Comparison of ENCODE assay signal across 11 cellular contexts in genomic region chr9:136927343-136928261, GRCh38. TPM values are rescaled to one million over a fixed set of nuclear protein-coding genes. Genes with fewer than 3 reads are reported as not detected.
DNase-seq lines count a peak whose midpoint lies in the region; ATAC-seq and TF ChIP-seq lines count a peak whose summit lies in the region.
"Had no signal": no experiment of that assay in that cellular context is flagged by ENCODE, and none has a peak within 500 bp of the region (broad histone marks: within the 10 kb centered on the region; RNA-seq: fewer than 3 reads in every experiment).

No MANE protein-coding gene starts in this region.

- H3K18ac ChIP-seq in H9 (ENCODE audit: insufficient read length, low read depth, low read length), result no peak overlapping the region

- no CpG with 5 or more reads among the region's 23 CpGs for WGBS in H9 (ENCODE audit: extremely low coverage, insufficient read length, low lambda C conversion rate)

- H3K23ac ChIP-seq in H9 (ENCODE audit: insufficient read length, low read depth, low read length), result no peak overlapping the region

- no peak overlapping the region for H3K4me2 ChIP-seq in H9 (ENCODE audit: insufficient read depth, insufficient read length, low read length)

- no peak overlapping the region for H4K5ac ChIP-seq in H9 (ENCODE audit: insufficient read length, low read depth, low read length)

- H3K4me1 ChIP-seq in H9 (ENCODE audit: insufficient read depth, low read length), result no peaks in the 10 kb centered on the region

- H3K4ac ChIP-seq in H9 (ENCODE audit: low read depth, low read length), result no peak overlapping the region

- no peak overlapping the region for H3K56ac ChIP-seq in H9 (ENCODE audit: insufficient read length, low read depth, low read length)

- no peak overlapping the region for H3K27ac ChIP-seq in H9 (ENCODE audit: insufficient read length, low read depth, low read length)

- H3K27me3 Mint-ChIP-seq in H9 (ENCODE audit: low read depth), result no peaks in the 10 kb centered on the region
- H3K27me3 Mint-ChIP-seq in activated T-helper 17 cell treated with anti-CD3 and anti-CD28 coated beads, Interleukin-2, amount 50 U/mL, for 72 hours, result no peaks in the 10 kb centered on the region
- H3K27me3 Mint-ChIP-seq: IgD-negative memory B cell had no signal

- no peaks in the 10 kb centered on the region for H3K79me1 ChIP-seq in H9 (ENCODE audit: insufficient read depth, low read depth, low read length, poor library complexity, severe bottlenecking)

- H3K4me1 Mint-ChIP-seq in H9, result no peaks in the 10 kb centered on the region
- H3K4me1 Mint-ChIP-seq in activated T-helper 17 cell treated with anti-CD3 and anti-CD28 coated beads, Interleukin-2, amount 50 U/mL, for 72 hours, result peaks cover 12% of the 10 kb centered on the region

- no peak overlapping the region for H3K4me3 Mint-ChIP-seq in H9
- no peak overlapping the region for H3K4me3 Mint-ChIP-seq in activated T-helper 17 cell treated with anti-CD3 and anti-CD28 coated beads, Interleukin-2, amount 50 U/mL, for 72 hours

- no peak overlapping the region for H3T11ph ChIP-seq in H9 (ENCODE audit: low read length)

- no peaks in the 10 kb centered on the region for H3K9me3 Mint-ChIP-seq in H9
- H3K9me3 Mint-ChIP-seq in activated T-helper 17 cell treated with anti-CD3 and anti-CD28 coated beads, Interleukin-2, amount 50 U/mL, for 72 hours, result no peaks in the 10 kb centered on the region
- H3K9me3 Mint-ChIP-seq: IgD-negative memory B cell had no signal

- no peaks in the 10 kb centered on the region for H3K9me3 ChIP-seq in H9 (ENCODE audit: control insufficient read depth, low read depth, low read length)

- H2BK5ac ChIP-seq in H9 (ENCODE audit: insufficient read length, low read length), result no peak overlapping the region

- no peak overlapping the region for H2AFZ ChIP-seq in H9 (ENCODE audit: low read length)

- no peaks in the 10 kb centered on the region for H3K23me2 ChIP-seq in H9 (ENCODE audit: insufficient read length, low read depth, low read length, poor library complexity, severe bottlenecking)

- H4K91ac ChIP-seq in H9 (ENCODE audit: insufficient read length, low read depth, low read length), result no peak overlapping the region

- no peak overlapping the region for H2BK120ac ChIP-seq in H9 (ENCODE audit: low read depth, low read length, poor library complexity, severe bottlenecking)

- no peak overlapping the region for H4K8ac ChIP-seq in H9 (replicated peaks; ENCODE audit: insufficient read length, low read depth, low read length)

- no peak for ATAC-seq in activated T-helper 17 cell treated with anti-CD3 and anti-CD28 coated beads, Interleukin-2, amount 50 U/mL, for 72 hours (replicated peaks)
- ATAC-seq in HG02763 (IDR thresholded peaks at IDR 0.05; ENCODE audit: unreplicated experiment), result no peak

- TF ChIP-seq POLR2A in erythroblast (IDR thresholded peaks at IDR 0.05; ENCODE audit: low read length), result no peak

- no peak overlapping the region for H2BK20ac ChIP-seq in H9 (ENCODE audit: low read depth, low read length, poor library complexity, severe bottlenecking)

- DNase-seq in H9 (peak; percentile 17), hepatic stellate cell (ENCODE audit: low spot score) (peak; percentile 44), erythroblast (lab: John Stamatoyannopoulos, UW) (no peak), NCI-H226 (no peak)
- DNase-seq: activated CD8-positive, alpha-beta memory T cell treated with anti-CD3 and anti-CD28 coated beads for 24 hours; NCI-H1694 treated with DMSO at 0.1 percent for 48 hours had no signal

- no peaks in the 10 kb centered on the region for H4K20me1 ChIP-seq in H9 (ENCODE audit: control insufficient read depth, insufficient read depth, insufficient read length)

- H2AK5ac ChIP-seq in H9 (ENCODE audit: insufficient read length, low read length), result no peak overlapping the region

- H2BK15ac ChIP-seq in H9 (ENCODE audit: low read depth, low read length), result no peak overlapping the region

- no peak for TF ChIP-seq CTCF in H9 (conservative IDR thresholded peaks at IDR 0.05)

- H3K36me3 Mint-ChIP-seq in H9 (ENCODE audit: insufficient read depth in 1 of 3, low read depth in 3 of 3), result peaks cover 14 to 70% (median 51%) of the 10 kb centered on the region in 3 experiments; a peak in 6 of 7 replicates
- peaks cover 92% of the 10 kb centered on the region for H3K36me3 Mint-ChIP-seq in activated T-helper 17 cell treated with anti-CD3 and anti-CD28 coated beads, Interleukin-2, amount 50 U/mL, for 72 hours (ENCODE audit: low read depth)

- H3K27me3 ChIP-seq in H9 (ENCODE audit: insufficient read depth, low read length), result no peaks in the 10 kb centered on the region

- H3K14ac ChIP-seq in H9 (ENCODE audit: insufficient read depth, low read length), result no peak overlapping the region

- no peak overlapping the region for H2BK12ac ChIP-seq in H9 (ENCODE audit: insufficient read length, low read depth, low read length)

- H3K9ac ChIP-seq in H9 (ENCODE audit: extremely low read depth, insufficient read length, low read length), result no peak overlapping the region

- H3K27ac Mint-ChIP-seq in H9, result peak overlapping the region in 2 of 3 experiments; percentile 0 to 24; a peak in 5 of 7 replicates
- H3K27ac Mint-ChIP-seq in activated T-helper 17 cell treated with anti-CD3 and anti-CD28 coated beads, Interleukin-2, amount 50 U/mL, for 72 hours, result peak overlapping the region; percentile 50

- H3K79me2 ChIP-seq in H9 (ENCODE audit: insufficient read depth, low read length), result no peaks in the 10 kb centered on the region

RNA-seq across cellular contexts. Expression of gene FBXW5, which starts 16.9 kb away (rescaled TPM):
- total RNA-seq in H9 (2021), result 62.2 and 65.0 TPM in 2 replicates
- total RNA-seq in activated T-helper 17 cell treated with anti-CD3 and anti-CD28 coated beads, Interleukin-2, amount 50 U/mL, for 72 hours, result 10 to 100 TPM; 91.0 to 99.2 TPM

RNA-seq across cellular contexts. Expression of gene C8G, which starts 17.4 kb away (rescaled TPM):
- 0.96 and 1.3 TPM in 2 replicates for total RNA-seq in H9 (2021)
- 1 to 10 TPM in 1 of 2 donors, not detected in 1; 3.1 TPM for total RNA-seq in activated T-helper 17 cell treated with anti-CD3 and anti-CD28 coated beads, Interleukin-2, amount 50 U/mL, for 72 hours
- total RNA-seq: epithelial cell of proximal tubule had no signal

RNA-seq across cellular contexts. Expression of gene LCN12, which starts 24.5 kb away (rescaled TPM):
- total RNA-seq in H9 (2021), result 2.1 and 4.5 TPM in 2 replicates
- 1 to 10 TPM in 1 of 2 donors, under 1 TPM in 1; 0.54 to 2.4 TPM for total RNA-seq in activated T-helper 17 cell treated with anti-CD3 and anti-CD28 coated beads, Interleukin-2, amount 50 U/mL, for 72 hours
- total RNA-seq: urinary bladder had no signal

RNA-seq across cellular contexts. Expression of gene TRAF2, which starts 41.3 kb away (rescaled TPM):
- total RNA-seq in H9 (2021), result 48.8 and 49.2 TPM in 2 replicates
- 10 to 100 TPM; 54.4 to 56.8 TPM for total RNA-seq in activated T-helper 17 cell treated with anti-CD3 and anti-CD28 coated beads, Interleukin-2, amount 50 U/mL, for 72 hours

RNA-seq across cellular contexts. Expression of gene PTGDS, which starts 49.7 kb away (rescaled TPM):
- total RNA-seq in H9 (2021), result 3.6 and 4.8 TPM in 2 replicates
- total RNA-seq in activated T-helper 17 cell treated with anti-CD3 and anti-CD28 coated beads, Interleukin-2, amount 50 U/mL, for 72 hours, result 1 to 10 TPM in 1 of 2 donors, not detected in 1; 1.3 TPM
- total RNA-seq: epithelial cell of proximal tubule had no signal

Comparison
In these comparisons a context has a peak if more than half of its experiments do, and no peak if none do; other contexts are left out.
1. DNase-seq: peak in H9 (single experiment) and hepatic stellate cell (single experiment); none in erythroblast (0 of 2) and NCI-H226 (single experiment).